Comparison of ENCODE assay signal across 13 cellular contexts in genomic region chr2:128369126-128369555, GRCh38. TPM values are rescaled to one million over a fixed set of nuclear protein-coding genes. Genes with fewer than 3 reads are reported as not detected.
DNase-seq lines count a peak whose midpoint lies in the region; TF ChIP-seq lines count a peak whose summit lies in the region.
"Had no signal": no experiment of that assay in that cellular context is flagged by ENCODE, and none has a peak within 500 bp of the region (broad histone marks: within the 10 kb centered on the region; RNA-seq: fewer than 3 reads in every experiment).

No MANE protein-coding gene starts in this region.

- no peaks in the 10 kb centered on the region for H3K79me2 ChIP-seq in osteoblast (ENCODE audit: insufficient read depth, low read length)

- peaks cover 15% of the 10 kb centered on the region for H3K36me3 ChIP-seq in SJSA1
- no peaks in the 10 kb centered on the region for H3K36me3 ChIP-seq in osteoblast (ENCODE audit: insufficient read depth, low read length)
- no peaks in the 10 kb centered on the region for H3K36me3 ChIP-seq in MG63

- TF ChIP-seq CTCF in fibroblast of the aortic adventitia (IDR thresholded peaks at IDR 0.05; ENCODE audit: insufficient read depth, low read length) = no peak
- no peak for TF ChIP-seq CTCF in osteoblast (IDR thresholded peaks at IDR 0.05; ENCODE audit: extremely low read depth, low read depth, low read length)

- H3K27ac ChIP-seq in SJSA1 = peak overlapping the region; percentile 57
- H3K27ac ChIP-seq in osteoblast (ENCODE audit: low read depth, low read length) = no peak overlapping the region

- no peak overlapping the region for H3K4me2 ChIP-seq in osteoblast (ENCODE audit: insufficient read depth, low read length)

- H3K27me3 ChIP-seq in SJSA1 (replicated peaks) = no peaks in the 10 kb centered on the region
- no peaks in the 10 kb centered on the region for H3K27me3 ChIP-seq in osteoblast (ENCODE audit: insufficient read depth, low read length)
- H3K27me3 ChIP-seq in MG63 = no peaks in the 10 kb centered on the region

- in situ Hi-C loops in G401 (cut with HindIII; ENCODE audit: low sequenced_read_pairs) = no loop called here

- H4K20me1 ChIP-seq in osteoblast (ENCODE audit: insufficient read depth, low read length) = no peaks in the 10 kb centered on the region

- H2AFZ ChIP-seq in osteoblast (ENCODE audit: low read length) = peak overlapping the region; percentile 25

- H3K9me3 ChIP-seq in SJSA1 (replicated peaks) (no peaks in the 10 kb centered on the region), osteoblast (ENCODE audit: low read depth, low read length) (no peaks in the 10 kb centered on the region), MG63 (no peaks in the 10 kb centered on the region)

- DNase-seq in GM03348 (ENCODE audit: low spot score) = peak; percentile 65
- peak; percentile 52 to 60 for DNase-seq in SJSA1 (ENCODE audit: low read depth in 1 of 2, low spot score in 2 of 2)
- DNase-seq in fibroblast of the aortic adventitia (ENCODE audit: low read depth) = peak; percentile 60
- peak; percentile 47 for DNase-seq in osteoblast (ENCODE audit: insufficient read length, low spot score, missing footprints)
- DNase-seq in NCI-H1105 treated with DMSO at 0.1 percent for 48 hours (lab: John Stamatoyannopoulos, UW) = no peak
- no peak for DNase-seq in MG63
- DNase-seq in DMS53 (lab: John Stamatoyannopoulos, UW) = no peak
- no peak for DNase-seq in G401 (ENCODE audit: low spot score)
- DNase-seq: activated CD4-positive, alpha-beta T cell treated with anti-CD3 and anti-CD28 coated beads for 48 hours; activated T-cell treated with anti-CD3 and anti-CD28 coated beads, Interleukin-2, amount 50 U/mL, for 48 hours; NCI-H1048; stimulated activated CD4-positive, alpha-beta T cell treated with anti-CD3 and anti-CD28 coated beads, Interleukin-2, amount 100 ng/mL, for 48 hours; stimulated activated naive CD8-positive, alpha-beta T cell treated with anti-CD3 and anti-CD28 coated beads, Interleukin-15, Interleukin-2, amounts not matched to agents 100 U/mL and 50 U/mL, for 24 hours had no signal

- H3K4me3 ChIP-seq in SJSA1 (no peak overlapping the region), fibroblast of the aortic adventitia (ENCODE audit: low read depth, low read length) (no peak overlapping the region), osteoblast (ENCODE audit: insufficient read depth, low read length) (no peak overlapping the region), MG63 (no peak overlapping the region)

- H3K4me1 ChIP-seq in SJSA1 (replicated peaks) (peaks cover 77% of the 10 kb centered on the region), osteoblast (ENCODE audit: insufficient read depth, low read length) (no peaks in the 10 kb centered on the region)

RNA-seq across cellular contexts. Expression of gene HS6ST1, which starts 50.5 kb away (rescaled TPM):
- 120 and 160 TPM in 2 replicates for total RNA-seq in SJSA1 (2014; rRNA removed; shearing (Covaris generic))
- total RNA-seq in fibroblast of the aortic adventitia (ENCODE audit: low replicate concordance) (7.7 and 10.6 TPM in 2 replicates), osteoblast (16.5 and 18.8 TPM in 2 replicates)
- 16.9 and 32.5 TPM in 2 replicates for total RNA-seq in MG63 (2014; rRNA removed; shearing (Covaris generic); ENCODE audit: low replicate concordance)
- total RNA-seq in G401 (2014; rRNA removed; shearing (Covaris generic)) = 45.2 and 45.4 TPM in 2 replicates

Comparison
In these comparisons a context has a peak if more than half of its experiments do, and no peak if none do; other contexts are left out.
1. DNase-seq: peak in GM03348 (single experiment), SJSA1 (2 of 2), fibroblast of the aortic adventitia (single experiment) and osteoblast (single experiment); none in NCI-H1105 treated with DMSO at 0.1 percent for 48 hours (single experiment), MG63 (single experiment), DMS53 (single experiment) and G401 (single experiment).